Comparison of ENCODE assay signal across 8 cellular contexts in genomic region chr10:110860576-110861241, GRCh38. TPM values are rescaled to one million over a fixed set of nuclear protein-coding genes. Genes with fewer than 3 reads are reported as not detected.
DNase-seq lines count a peak whose midpoint lies in the region; ATAC-seq lines count a peak whose summit lies in the region.

No MANE protein-coding gene starts in this region.

- peak overlapping the region; percentile 95 for H3K27ac Mint-ChIP-seq in activated CD4-positive, alpha-beta memory T cell treated with anti-CD3 and anti-CD28 coated beads for 36 hours

- peaks cover 82% of the 10 kb centered on the region for H3K4me1 Mint-ChIP-seq in activated CD4-positive, alpha-beta memory T cell treated with anti-CD3 and anti-CD28 coated beads for 36 hours (ENCODE audit: low read depth)

- POLR2A ChIA-PET in activated CD4-positive, alpha-beta memory T cell treated with anti-CD3 and anti-CD28 coated beads for 36 hours (lab: Charles Lee) = interaction anchor here (0.9 to 1.8 kb wide), 6 partner anchors 9 to 86 kb away, joined by 3 to 7 read pairs (median 4); partner anchors contain the start of genes BBIP1, PDCD4 and SHOC2

- H3K36me3 Mint-ChIP-seq in activated CD4-positive, alpha-beta memory T cell treated with anti-CD3 and anti-CD28 coated beads for 36 hours = peaks cover 1% of the 10 kb centered on the region

- H3K9me3 Mint-ChIP-seq in activated CD4-positive, alpha-beta memory T cell treated with anti-CD3 and anti-CD28 coated beads for 36 hours = peaks cover 3% of the 10 kb centered on the region

- peak overlapping the region; percentile 54 for H3K4me3 Mint-ChIP-seq in activated CD4-positive, alpha-beta memory T cell treated with anti-CD3 and anti-CD28 coated beads for 36 hours

- intact Hi-C loops in activated CD4-positive, alpha-beta memory T cell treated with anti-CD3 and anti-CD28 coated beads for 36 hours (cut with micrococcal nuclease) = loop anchor here (5.0 to 10.0 kb wide), 2 partner anchors 132 to 446 kb away; no protein-coding TSS in a partner anchor
- intact Hi-C loops in sciatic nerve (cut with DNase I) = no loop called here

- DNase-seq in stimulated activated CD4-positive, alpha-beta T cell treated with anti-CD3 and anti-CD28 coated beads, Interleukin-12 subunit alpha, Interleukin-12 subunit beta, amount 100 ng/mL, for 4 hours = peak; percentile 17
- DNase-seq in stimulated activated CD4-positive, alpha-beta T cell treated with anti-CD3 and anti-CD28 coated beads, Interleukin-1b, Interleukin-23, amount 100 ng/mL, for 48 hours = no peak
- peak; percentile 62 for DNase-seq in activated CD4-positive, alpha-beta memory T cell treated with anti-CD3 and anti-CD28 coated beads for 36 hours
- DNase-seq in kidney tubule cell (ENCODE audit: low spot score) = peak; percentile 26
- no peak for DNase-seq in sciatic nerve (ENCODE audit: low spot score)
- no peak for DNase-seq in hepatic stellate cell (ENCODE audit: low spot score)
- DNase-seq in SK-N-DZ (ENCODE audit: low spot score) = no peak

- ATAC-seq in HG03159 (IDR thresholded peaks at IDR 0.05; ENCODE audit: unreplicated experiment) (peak; percentile 60), sciatic nerve (no peak)

- H3K27me3 Mint-ChIP-seq in activated CD4-positive, alpha-beta memory T cell treated with anti-CD3 and anti-CD28 coated beads for 36 hours = no peaks in the 10 kb centered on the region

- CTCF ChIA-PET in activated CD4-positive, alpha-beta memory T cell treated with anti-CD3 and anti-CD28 coated beads for 36 hours (lab: Charles Lee) = interaction anchor here (0.6 to 2.4 kb wide), 4 partner anchors 11 to 37 kb away, joined by 3 to 11 read pairs (median 6); partner anchors contain the start of gene PDCD4

RNA-seq across cellular contexts. Expression of gene PDCD4, which starts 11.0 kb away (rescaled TPM):
- 100 to 1,000 TPM; 123 to 141 TPM for total RNA-seq in activated CD4-positive, alpha-beta memory T cell treated with anti-CD3 and anti-CD28 coated beads for 36 hours
- 124 TPM for total RNA-seq in sciatic nerve
- polyA plus RNA-seq in SK-N-DZ (2014; cell fraction: cytosol; rRNA removed) = 30.0 and 43.5 TPM in 2 replicates
- polyA plus RNA-seq in SK-N-DZ (2014; cell fraction: nucleus; rRNA removed) = 42.9 and 57.8 TPM in 2 replicates

RNA-seq across cellular contexts. Expression of gene BBIP1, which starts 58.3 kb away (rescaled TPM):
- total RNA-seq in activated CD4-positive, alpha-beta memory T cell treated with anti-CD3 and anti-CD28 coated beads for 36 hours = 10 to 100 TPM; 36.4 to 43.9 TPM
- total RNA-seq in sciatic nerve = 42.0 TPM
- 48.6 and 48.7 TPM in 2 replicates for polyA plus RNA-seq in SK-N-DZ (2014; cell fraction: cytosol; rRNA removed)
- 57.3 and 69.6 TPM in 2 replicates for polyA plus RNA-seq in SK-N-DZ (2014; cell fraction: nucleus; rRNA removed)

RNA-seq across cellular contexts. Expression of gene SHOC2, which starts 58.7 kb away (rescaled TPM):
- 10 to 100 TPM; 30.7 to 32.5 TPM for total RNA-seq in activated CD4-positive, alpha-beta memory T cell treated with anti-CD3 and anti-CD28 coated beads for 36 hours
- 71.4 TPM for total RNA-seq in sciatic nerve
- 13.3 and 22.3 TPM in 2 replicates for polyA plus RNA-seq in SK-N-DZ (2014; cell fraction: cytosol; rRNA removed)
- polyA plus RNA-seq in SK-N-DZ (2014; cell fraction: nucleus; rRNA removed) = 10.2 and 10.6 TPM in 2 replicates

Comparison
In these comparisons a context has a peak if more than half of its experiments do, and no peak if none do; other contexts are left out.
1. DNase-seq: peak in stimulated activated CD4-positive, alpha-beta T cell treated with anti-CD3 and anti-CD28 coated beads, Interleukin-12 subunit alpha, Interleukin-12 subunit beta, amount 100 ng/mL, for 4 hours (single experiment), activated CD4-positive, alpha-beta memory T cell treated with anti-CD3 and anti-CD28 coated beads for 36 hours (single experiment) and kidney tubule cell (single experiment); none in stimulated activated CD4-positive, alpha-beta T cell treated with anti-CD3 and anti-CD28 coated beads, Interleukin-1b, Interleukin-23, amount 100 ng/mL, for 48 hours (single experiment), sciatic nerve (single experiment), hepatic stellate cell (single experiment) and SK-N-DZ (single experiment).